ENCODE assay signal across 9 cellular contexts in the genomic region with DNA sequence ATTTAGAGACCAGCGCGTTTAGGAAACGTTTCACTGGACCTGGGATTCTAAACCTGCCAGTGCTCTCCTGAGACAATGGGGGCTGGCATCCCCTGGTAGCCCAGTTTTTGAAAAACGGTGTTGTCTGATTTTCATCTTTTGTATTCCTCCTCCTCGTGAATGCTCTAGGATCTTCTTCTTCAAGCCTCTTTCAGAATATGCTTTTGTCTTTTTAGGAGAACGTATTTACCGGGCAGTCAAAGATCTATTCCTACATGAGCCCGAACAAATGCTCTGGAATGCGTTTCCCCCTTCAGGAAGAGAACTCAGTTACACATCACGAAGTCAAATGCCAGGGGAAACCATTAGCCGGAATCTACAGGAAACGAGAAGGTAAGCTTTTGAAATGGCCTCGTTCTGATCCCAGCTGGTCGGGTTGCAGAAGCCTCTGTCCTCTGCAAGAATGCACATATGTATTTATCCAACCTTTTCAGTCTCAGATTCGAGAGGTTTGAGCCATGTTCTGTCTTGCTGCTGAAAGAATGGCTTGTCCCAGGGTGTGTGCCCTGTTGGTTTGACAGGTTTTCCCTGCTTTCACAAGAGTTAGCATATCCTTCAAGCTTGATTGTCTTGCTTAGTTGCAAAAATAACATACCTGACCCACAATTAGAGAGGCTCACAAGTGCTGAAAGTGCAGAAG. TPM values are rescaled to one million over a fixed set of nuclear protein-coding genes. Genes with fewer than 3 reads are reported as not detected.
DNase-seq lines count a peak whose midpoint lies in the region; ATAC-seq and TF ChIP-seq lines count a peak whose summit lies in the region.
"Had no signal": no experiment of that assay in that cellular context is flagged by ENCODE, and none has a peak within 500 bp of the region (broad histone marks: within the 10 kb centered on the region; RNA-seq: fewer than 3 reads in every experiment).

No MANE protein-coding gene starts in this region.

- no peak for TF ChIP-seq RAD21 in IMR-90 (IDR thresholded peaks at IDR 0.05; ENCODE audit: low read length)

- no peak overlapping the region for H2BK20ac ChIP-seq in IMR-90 (ENCODE audit: low read depth, low read length)

- 59% methylated on average over 6 of the region's 15 CpGs; no CpG with 5 or more reads in 1 of the 2 experiments for WGBS in IMR-90 (ENCODE audit: extremely low coverage in 2 of 2, insufficient read length in 1 of 2), 2 experiments

- peak overlapping the region; percentile 57; the same call in 1 of the 2 replicates for H2AK5ac ChIP-seq in IMR-90 (ENCODE audit: low read depth, low read length)

- no peak overlapping the region for H3K56ac ChIP-seq in IMR-90 (ENCODE audit: extremely low read depth, insufficient read depth, low read length)

- H3K9ac ChIP-seq in IMR-90 (ENCODE audit: low read depth, low read length), result peak overlapping the region; percentile 58
- peak overlapping the region; percentile 68 to 81 for H3K9ac ChIP-seq in colonic mucosa (ENCODE audit: low read depth in 2 of 2, low read length in 2 of 2)

- H2BK120ac ChIP-seq in IMR-90 (ENCODE audit: low read depth, low read length), result no peak overlapping the region

- peaks cover 42% of the 10 kb centered on the region for H3K36me3 ChIP-seq in IMR-90 (ENCODE audit: control insufficient read depth, insufficient read depth, low read length)
- no peaks in the 10 kb centered on the region for H3K36me3 ChIP-seq in colonic mucosa
- peaks cover 20 to 33% of the 10 kb centered on the region in 2 donors for H3K36me3 ChIP-seq in muscle layer of duodenum (ENCODE audit: control insufficient read depth in 1 of 2, insufficient read depth in 2 of 2, low read length in 2 of 2)

- no peaks in the 10 kb centered on the region for H3K27me3 ChIP-seq in IMR-90 (ENCODE audit: control insufficient read depth, insufficient read depth, low read length)
- no peaks in the 10 kb centered on the region for H3K27me3 ChIP-seq in colonic mucosa
- no peaks in the 10 kb centered on the region for H3K27me3 ChIP-seq in muscle layer of duodenum (ENCODE audit: low read depth, low read length)

- H3K4me1 ChIP-seq in IMR-90 (ENCODE audit: control insufficient read depth, insufficient read depth, low read length) (peaks cover 13% of the 10 kb centered on the region), colonic mucosa (no peaks in the 10 kb centered on the region), muscle layer of duodenum (ENCODE audit: control insufficient read depth in 1 of 2, insufficient read depth in 2 of 2, low read length in 2 of 2) (peaks cover 13 to 38% of the 10 kb centered on the region in 2 donors)

- H3K9me3 ChIP-seq in IMR-90 (ENCODE audit: control insufficient read depth, insufficient read depth, low read length) (no peaks in the 10 kb centered on the region), colonic mucosa (no peaks in the 10 kb centered on the region), muscle layer of duodenum (ENCODE audit: control insufficient read depth in 1 of 2, low read length in 2 of 2) (no peaks in the 10 kb centered on the region)

- in situ Hi-C loops in IMR-90 (cut with MboI; ENCODE audit: low sequenced_read_pairs), result no loop called here

- H3K4me2 ChIP-seq in IMR-90 (ENCODE audit: low read depth, low read length), result peak overlapping the region; percentile 89

- peaks cover 18% of the 10 kb centered on the region; the same call in 1 of the 2 replicates for H3K9me1 ChIP-seq in IMR-90 (ENCODE audit: insufficient read depth, low read length)

- no peak for TF ChIP-seq POLR2A in IMR-90 (IDR thresholded peaks at IDR 0.05; ENCODE audit: low read depth, low read length)

- H3K23ac ChIP-seq in IMR-90 (ENCODE audit: low read depth, low read length), result peak overlapping the region; percentile 79

- no TSS peak for BruUV-seq in IMR-90 (replicated peaks; lab: Mats Ljungman, UMichigan)

- no peak overlapping the region for H4K91ac ChIP-seq in IMR-90 (ENCODE audit: insufficient read depth, low read depth, low read length)

- H2AK9ac ChIP-seq in IMR-90 (replicated peaks; ENCODE audit: low read depth, low read length, poor library complexity), result peak overlapping the region; percentile 89

- no peak overlapping the region for H2BK5ac ChIP-seq in IMR-90 (ENCODE audit: low read depth, low read length, poor library complexity, severe bottlenecking)

- H4K8ac ChIP-seq in IMR-90 (ENCODE audit: low read depth in 2 of 2, low read length in 2 of 2), result peak overlapping the region in 1 of 2 experiments; percentile 24; a peak in 1 of 4 replicates

- POLR2A ChIA-PET in IMR-90 (lab: Charles Lee; ENCODE audit: unreplicated experiment), result no interaction called here

- intact Hi-C loops in IMR-90 (cut with micrococcal nuclease), result loop anchor here (5.0 kb wide), 1 partner anchor 42 kb away; no protein-coding TSS in a partner anchor
- intact Hi-C loops in colonic mucosa (cut with DNase I), result no loop called here

- dilution Hi-C loops in IMR-90 (cut with HindIII; ENCODE audit: low sequenced_read_pairs, unreplicated experiment), result no loop called here

- H3K18ac ChIP-seq in IMR-90 (ENCODE audit: low read depth, low read length), result no peak overlapping the region

- DNase-seq in IMR-90, result no peak
- no peak for DNase-seq in colonic mucosa
- DNase-seq in mesenteric fat pad (ENCODE audit: low spot score), result no peak
- DNase-seq in A172 (ENCODE audit: low spot score), result no peak
- DNase-seq in NCI-H748 treated with DMSO at 0.1 percent for 48 hours (lab: John Stamatoyannopoulos, UW), result no peak
- DNase-seq: amniotic stem cell had no signal

- peaks cover 49 to 81% of the 10 kb centered on the region in 2 experiments for H3K79me1 ChIP-seq in IMR-90 (ENCODE audit: low read depth in 1 of 2, low read length in 2 of 2)

- no peak for TF ChIP-seq CTCF in 22Rv1 (IDR thresholded peaks at IDR 0.05)
- no peak for TF ChIP-seq CTCF in IMR-90 (conservative IDR thresholded peaks at IDR 0.05; ENCODE audit: low read depth, low read length)
- no peak for TF ChIP-seq CTCF in colonic mucosa (IDR thresholded peaks at IDR 0.05)

- H4K20me1 ChIP-seq in IMR-90 (ENCODE audit: insufficient read depth, low read length), result peaks cover 22% of the 10 kb centered on the region

- no peak for ATAC-seq in IMR-90 (ENCODE audit: low read depth)
- no peak for ATAC-seq in GM21367 (IDR thresholded peaks at IDR 0.05; ENCODE audit: unreplicated experiment)

- no peak overlapping the region for H4K5ac ChIP-seq in IMR-90 (ENCODE audit: low read depth, low read length)

- H2AFZ ChIP-seq in IMR-90 (replicated peaks; ENCODE audit: low read length, poor library complexity), result no peak overlapping the region

- H3K4ac ChIP-seq in IMR-90 (ENCODE audit: low read depth, low read length), result peak overlapping the region; percentile 56; the same call in 1 of the 2 replicates

- H3K4me3 ChIP-seq in IMR-90 (ENCODE audit: insufficient read depth, low read depth, low read length) (peak overlapping the region; percentile 78), colonic mucosa (peak overlapping the region; percentile 63), muscle layer of duodenum (ENCODE audit: low read depth in 1 of 2, low read length in 2 of 2) (peak overlapping the region; percentile 56 to 71)

- H3K27ac ChIP-seq in 22Rv1, result peak overlapping the region; percentile 89
- no peak overlapping the region for H3K27ac ChIP-seq in IMR-90 (ENCODE audit: insufficient read depth, low read length)
- peak overlapping the region; percentile 74 for H3K27ac ChIP-seq in colonic mucosa
- peak overlapping the region; percentile 14 for H3K27ac ChIP-seq in muscle layer of duodenum (ENCODE audit: low read length)

- no peak overlapping the region for H2BK15ac ChIP-seq in IMR-90 (ENCODE audit: low read depth, low read length)

- CTCF ChIA-PET in IMR-90 (lab: Yijun Ruan, JAX), result interaction anchor here (0.5 kb wide), 1 partner anchor 9 kb away, joined by 3 read pairs; no protein-coding TSS in a partner anchor

- H3K14ac ChIP-seq in IMR-90 (replicated peaks; ENCODE audit: low read depth, low read length), result no peak overlapping the region; the same call in 1 of the 2 replicates

TF ChIP-seq in IMR-90, 13 proteins besides CTCF, POLR2A, EP300 and RAD21 (continues in another document):
- TF ChIP-seq CEBPB (IDR thresholded peaks at IDR 0.05; ENCODE audit: low read depth, low read length) (no peak), BHLHE40 (IDR thresholded peaks at IDR 0.05; ENCODE audit: low read depth, low read length) (no peak), MAFK (IDR thresholded peaks at IDR 0.05; ENCODE audit: low read depth, low read length) (no peak), CHD1 (IDR thresholded peaks at IDR 0.05; ENCODE audit: low read depth, low read length) (no peak), RCOR1 (IDR thresholded peaks at IDR 0.05; ENCODE audit: insufficient replicate concordance, low read length) (no peak)
- TF ChIP-seq, protein P1, sequence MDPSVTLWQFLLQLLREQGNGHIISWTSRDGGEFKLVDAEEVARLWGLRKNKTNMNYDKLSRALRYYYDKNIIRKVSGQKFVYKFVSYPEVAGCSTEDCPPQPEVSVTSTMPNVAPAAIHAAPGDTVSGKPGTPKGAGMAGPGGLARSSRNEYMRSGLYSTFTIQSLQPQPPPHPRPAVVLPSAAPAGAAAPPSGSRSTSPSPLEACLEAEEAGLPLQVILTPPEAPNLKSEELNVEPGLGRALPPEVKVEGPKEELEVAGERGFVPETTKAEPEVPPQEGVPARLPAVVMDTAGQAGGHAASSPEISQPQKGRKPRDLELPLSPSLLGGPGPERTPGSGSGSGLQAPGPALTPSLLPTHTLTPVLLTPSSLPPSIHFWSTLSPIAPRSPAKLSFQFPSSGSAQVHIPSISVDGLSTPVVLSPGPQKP (IDR thresholded peaks at IDR 0.05; ENCODE audit: borderline replicate concordance, low read depth, low read length), result no peak

RNA-seq across cellular contexts. Expression of a gene that starts 6.6 kb away (rescaled TPM):
- 26.0 and 32.2 TPM in 2 replicates for total RNA-seq in IMR-90 (2012; rRNA removed)
- polyA plus RNA-seq in IMR-90 (2012; rRNA removed), result 28.3 and 30.3 TPM in 2 replicates
- polyA plus RNA-seq in IMR-90 (2012; cell fraction: cytosol; rRNA removed), result 16.3 and 17.9 TPM in 2 replicates
- 47.8 and 61.5 TPM in 2 replicates for polyA plus RNA-seq in IMR-90 (2012; cell fraction: nucleus; rRNA removed; ENCODE audit: low replicate concordance)
- total RNA-seq in colonic mucosa, result 10 to 100 TPM; 38.2 to 59.3 TPM
- total RNA-seq in mesenteric fat pad, result 39.9 TPM
- 62.4 and 63.7 TPM in 2 replicates for total RNA-seq in A172 (2014; rRNA removed; shearing (Covaris generic))

RNA-seq across cellular contexts. Expression of a gene that starts 25.9 kb away (rescaled TPM):
- total RNA-seq in IMR-90 (2012; rRNA removed), result 24.9 and 43.0 TPM in 2 replicates
- polyA plus RNA-seq in IMR-90 (2012; rRNA removed), result 4.1 and 5.3 TPM in 2 replicates
- polyA plus RNA-seq in IMR-90 (2012; cell fraction: cytosol; rRNA removed), result 1.5 TPM in 2 replicates
- polyA plus RNA-seq in IMR-90 (2012; cell fraction: nucleus; rRNA removed; ENCODE audit: low replicate concordance), result 2.1 and 6.2 TPM in 2 replicates
- total RNA-seq in colonic mucosa, result 10 to 100 TPM; 36.5 to 37.3 TPM
- total RNA-seq in mesenteric fat pad, result 28.5 TPM
- 26.8 and 39.2 TPM in 2 replicates for total RNA-seq in A172 (2014; rRNA removed; shearing (Covaris generic))

RNA-seq across cellular contexts. Expression of a gene that starts 45.9 kb away (rescaled TPM):
- total RNA-seq in IMR-90 (2012; rRNA removed) (1.8 and 2.2 TPM in 2 replicates), colonic mucosa (1 to 10 TPM in 1 of 2 donors, under 1 TPM in 1; 0.96 to 2.1 TPM), mesenteric fat pad (10.4 TPM)
- polyA plus RNA-seq in IMR-90 (2012; rRNA removed), result 2.1 and 2.2 TPM in 2 replicates
- 2.0 TPM in 2 replicates for polyA plus RNA-seq in IMR-90 (2012; cell fraction: cytosol; rRNA removed)
- polyA plus RNA-seq in IMR-90 (2012; cell fraction: nucleus; rRNA removed; ENCODE audit: low replicate concordance), result 0.61 and 0.91 TPM in 2 replicates
- 3.6 and 3.9 TPM in 2 replicates for total RNA-seq in A172 (2014; rRNA removed; shearing (Covaris generic))
